Comparison of ENCODE assay signal across 34 cellular contexts in the genomic region with DNA sequence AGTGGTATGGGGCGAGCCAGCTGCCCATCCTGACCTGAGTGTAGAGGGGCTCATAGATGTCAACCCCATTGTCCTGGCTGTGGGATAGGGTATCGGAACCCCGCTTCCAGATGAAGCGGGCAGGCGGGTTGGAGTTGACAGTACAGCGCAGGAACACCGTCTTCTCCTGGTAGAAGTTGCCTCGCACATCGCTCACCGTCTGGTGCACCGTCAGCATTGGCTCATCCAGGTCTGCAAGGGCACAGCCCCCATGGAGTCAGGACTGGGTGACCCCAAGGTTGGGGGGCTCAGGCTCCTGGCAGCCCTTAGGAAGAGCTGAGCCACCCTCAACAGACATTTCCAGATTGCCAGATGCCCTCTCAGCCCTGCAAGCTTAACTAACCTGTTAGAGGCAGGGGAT.
"Had no signal": no experiment of that assay in that cellular context is flagged by ENCODE, and none has a peak within 500 bp of the region (broad histone marks: within the 10 kb centered on the region; RNA-seq: fewer than 3 reads in every experiment).

No MANE protein-coding gene starts in this region.

- FAIRE-seq: bronchial epithelial cell, TTC549 had no signal

- ATAC-seq: activated CD8-positive, alpha-beta memory T cell treated with anti-CD3 and anti-CD28 coated beads, Interleukin-2, amount 10 ng/mL, durations not matched to agents 7 days and 5 days; activated naive CD8-positive, alpha-beta T cell treated with anti-CD3 and anti-CD28 coated beads, Interleukin-2, amount 50 U/mL, for 24 hours had no signal

- H3K27me3 Mint-ChIP-seq: activated CD4-positive, alpha-beta memory T cell treated with anti-CD3 and anti-CD28 coated beads, Interleukin-2, amount 10 ng/mL, durations not matched to agents 7 days and 5 days; activated naive CD4-positive, alpha-beta T cell treated with anti-CD3 and anti-CD28 coated beads, Interleukin-2, amount 10 ng/mL, durations not matched to agents 7 days and 5 days; activated naive CD8-positive, alpha-beta T cell; activated T-cell treated with anti-CD3 and anti-CD28 coated beads, Interleukin-2, amount 50 U/mL, for 24 hours; brain; central memory CD8-positive, alpha-beta T cell had no signal

- DNase-seq: activated B cell treated with CpG ODN at 0.5 μM for 24 hours; activated CD4-positive, alpha-beta memory T cell treated with anti-CD3 and anti-CD28 coated beads, Interleukin-2, amount 10 ng/mL, durations not matched to agents 7 days and 5 days; activated CD4-positive, alpha-beta T cell treated with anti-CD3 and anti-CD28 coated beads for 4 hours; activated CD4-positive, alpha-beta T cell treated with anti-CD3 and anti-CD28 coated beads, Interleukin-2, amount 10 ng/mL, durations not matched to agents 24 days and 14 days; activated CD4-positive, alpha-beta T cell treated with anti-CD3 and anti-CD28 coated beads, Interleukin-2, amount 50 U/mL, for 1 hour; activated CD4-positive, alpha-beta T cell treated with anti-CD3 and anti-CD28 coated beads, Interleukin-2, amount 50 U/mL, for 48 hours; activated CD4-positive, CD25-positive, alpha-beta regulatory T cell treated with anti-CD3 and anti-CD28 coated beads, Interleukin-2, amount 50 U/mL, for 72 hours; activated CD8-positive, alpha-beta memory T cell treated with anti-CD3 and anti-CD28 coated beads for 24 hours; activated CD8-positive, alpha-beta memory T cell treated with anti-CD3 and anti-CD28 coated beads, Interleukin-2, amount 10 ng/mL, durations not matched to agents 7 days and 5 days; activated CD8-positive, alpha-beta memory T cell treated with anti-CD3 and anti-CD28 coated beads, Interleukin-2, amount 50 U/mL, for 48 hours; activated effector memory CD4-positive, alpha-beta T cell treated with Interleukin-2 at 50 U/mL for 16 hours; activated gamma-delta T cell; activated naive CD4-positive, alpha-beta T cell treated with anti-CD3 and anti-CD28 coated beads, Interleukin-2, amount 10 ng/mL, durations not matched to agents 7 days and 5 days; activated naive CD4-positive, alpha-beta T cell treated with Interleukin-2 at 50 U/mL for 16 hours; activated naive CD8-positive, alpha-beta T cell treated with anti-CD3 and anti-CD28 coated beads, Interleukin-2, amount 10 ng/mL, durations not matched to agents 7 days and 5 days; activated naive CD8-positive, alpha-beta T cell treated with anti-CD3 and anti-CD28 coated beads, Interleukin-2, amount 50 U/mL, for 24 hours; activated T-cell treated with anti-CD3 and anti-CD28 coated beads, Interleukin-2, amount 50 U/mL, for 24 hours; activated T-cell treated with anti-CD3 and anti-CD28 coated beads, Interleukin-2, amount 50 U/mL, for 48 hours; amygdala; anterior cingulate cortex; caudate nucleus; SW 1271; T-helper 1 cell; T-helper 2 cell; T-helper 9 cell had no signal

- H3K4me1 Mint-ChIP-seq: activated B cell treated with CpG ODN at 0.5 μM for 24 hours; activated naive CD4-positive, alpha-beta T cell treated with anti-CD3 and anti-CD28 coated beads, Interleukin-2, amount 50 U/mL, for 24 hours; activated naive CD8-positive, alpha-beta T cell treated with anti-CD3 and anti-CD28 coated beads, Interleukin-2, amount 50 U/mL, for 24 hours; brain had no signal

- H3K27ac Mint-ChIP-seq: activated B cell treated with CpG ODN at 0.5 μM for 24 hours; activated CD4-positive, alpha-beta memory T cell treated with anti-CD3 and anti-CD28 coated beads, Interleukin-2, amount 10 ng/mL, durations not matched to agents 7 days and 5 days; activated CD4-positive, alpha-beta T cell treated with anti-CD3 and anti-CD28 coated beads, Interleukin-2, amount 10 ng/mL, durations not matched to agents 24 days and 14 days; activated CD8-positive, alpha-beta memory T cell treated with anti-CD3 and anti-CD28 coated beads, Interleukin-2, amount 10 ng/mL, durations not matched to agents 7 days and 5 days; activated naive CD4-positive, alpha-beta T cell treated with anti-CD3 and anti-CD28 coated beads, Interleukin-2, amount 10 ng/mL, durations not matched to agents 7 days and 5 days; activated naive CD4-positive, alpha-beta T cell treated with anti-CD3 and anti-CD28 coated beads, Interleukin-2, amount 50 U/mL, for 24 hours; activated naive CD8-positive, alpha-beta T cell; activated naive CD8-positive, alpha-beta T cell treated with anti-CD3 and anti-CD28 coated beads, Interleukin-2, amount 10 ng/mL, durations not matched to agents 7 days and 5 days; activated naive CD8-positive, alpha-beta T cell treated with anti-CD3 and anti-CD28 coated beads, Interleukin-2, amount 50 U/mL, for 24 hours; activated T-cell treated with anti-CD3 and anti-CD28 coated beads, Interleukin-2, amount 50 U/mL, for 24 hours; activated T-helper 2 cell treated with anti-CD3 and anti-CD28 coated beads, Interferon-gamma antibody, Interleukin-2, Interleukin-4, amounts not matched to agents 10 μg/mL and 5 μg/mL and 100 μg/mL, durations not matched to agents 14 hours and 24 hours and 36 hours; T-helper 1 cell treated with Interleukin-12 subunit alpha and Interleukin-12 subunit beta and Interleukin-4 antibody, amounts not matched to agents 30 μg/mL and 1 μg/mL, for 36 hours had no signal

- H3K4me3 Mint-ChIP-seq: activated B cell treated with CpG ODN at 0.5 μM for 24 hours; activated CD4-positive, alpha-beta memory T cell treated with anti-CD3 and anti-CD28 coated beads, Interleukin-2, amount 10 ng/mL, durations not matched to agents 7 days and 5 days; activated CD4-positive, alpha-beta T cell treated with anti-CD3 and anti-CD28 coated beads, Interleukin-2, amount 10 ng/mL, durations not matched to agents 24 days and 14 days; activated CD8-positive, alpha-beta memory T cell treated with anti-CD3 and anti-CD28 coated beads, Interleukin-2, amount 10 ng/mL, durations not matched to agents 7 days and 5 days; activated naive CD4-positive, alpha-beta T cell treated with anti-CD3 and anti-CD28 coated beads, Interleukin-2, amount 10 ng/mL, durations not matched to agents 7 days and 5 days; activated naive CD4-positive, alpha-beta T cell treated with anti-CD3 and anti-CD28 coated beads, Interleukin-2, amount 50 U/mL, for 24 hours; activated naive CD8-positive, alpha-beta T cell; activated naive CD8-positive, alpha-beta T cell treated with anti-CD3 and anti-CD28 coated beads, Interleukin-2, amount 10 ng/mL, durations not matched to agents 7 days and 5 days; activated naive CD8-positive, alpha-beta T cell treated with anti-CD3 and anti-CD28 coated beads, Interleukin-2, amount 50 U/mL, for 24 hours; activated T-cell treated with anti-CD3 and anti-CD28 coated beads, Interleukin-2, amount 50 U/mL, for 24 hours; brain; central memory CD8-positive, alpha-beta T cell; T-helper 1 cell treated with Interleukin-12 subunit alpha and Interleukin-12 subunit beta and Interleukin-4 antibody, amounts not matched to agents 30 μg/mL and 1 μg/mL, for 36 hours; T-helper 2 cell treated with Interferon-gamma antibody and Interleukin-4, amounts not matched to agents 5 μg/mL and 100 μg/mL, for 36 hours had no signal
